Comparison of ENCODE assay signal across 8 cellular contexts in the genomic region with DNA sequence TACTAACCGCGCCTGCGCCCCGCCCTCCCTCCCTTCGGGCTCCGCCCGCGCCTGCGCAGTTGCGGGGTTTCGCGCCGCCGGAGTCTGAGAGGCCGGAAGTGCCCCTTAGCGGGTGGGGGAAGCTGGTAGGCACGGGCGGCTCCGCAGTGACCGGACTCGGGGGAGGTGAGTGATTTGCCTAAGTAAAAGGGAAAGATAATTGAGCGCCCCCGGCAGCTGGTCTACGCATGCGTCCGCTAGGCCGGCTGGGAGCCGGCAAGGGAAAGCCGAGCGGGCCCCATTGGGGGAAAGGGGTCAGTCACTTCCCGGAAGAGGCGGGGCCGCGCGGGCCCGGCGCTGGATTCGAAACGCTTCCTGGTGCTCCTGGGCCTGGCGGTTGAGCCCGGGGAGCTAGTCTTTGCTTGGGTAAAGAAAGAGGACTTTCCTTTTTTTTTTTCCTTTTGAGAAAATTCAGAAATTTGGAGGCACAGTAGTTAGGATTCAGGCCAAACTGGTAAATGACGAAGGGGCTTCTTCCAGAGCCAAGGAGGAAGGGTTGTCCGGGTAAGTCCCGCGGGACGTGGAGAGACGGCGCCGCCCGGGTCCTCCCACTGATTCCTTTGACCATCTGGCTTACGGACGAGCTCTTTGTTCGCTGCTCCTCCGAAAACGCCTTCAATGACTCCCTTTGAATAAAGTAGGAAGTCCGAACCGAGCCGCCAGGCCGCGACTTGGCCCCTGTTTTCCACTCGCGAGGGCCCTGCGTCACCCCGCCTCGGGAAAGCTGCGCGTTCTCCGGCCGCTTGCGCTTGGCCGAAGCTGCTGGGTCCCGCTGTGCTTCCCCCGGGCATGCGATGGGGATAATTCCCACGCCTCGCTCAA. TPM values are rescaled to one million over a fixed set of nuclear protein-coding genes. Genes with fewer than 3 reads are reported as not detected.
A peak's percentile ranks its signal among the peaks of the same experiment; 100 is the strongest.
DNase-seq lines count a peak whose midpoint lies in the region; ATAC-seq and TF ChIP-seq lines count a peak whose summit lies in the region.

A gene with protein sequence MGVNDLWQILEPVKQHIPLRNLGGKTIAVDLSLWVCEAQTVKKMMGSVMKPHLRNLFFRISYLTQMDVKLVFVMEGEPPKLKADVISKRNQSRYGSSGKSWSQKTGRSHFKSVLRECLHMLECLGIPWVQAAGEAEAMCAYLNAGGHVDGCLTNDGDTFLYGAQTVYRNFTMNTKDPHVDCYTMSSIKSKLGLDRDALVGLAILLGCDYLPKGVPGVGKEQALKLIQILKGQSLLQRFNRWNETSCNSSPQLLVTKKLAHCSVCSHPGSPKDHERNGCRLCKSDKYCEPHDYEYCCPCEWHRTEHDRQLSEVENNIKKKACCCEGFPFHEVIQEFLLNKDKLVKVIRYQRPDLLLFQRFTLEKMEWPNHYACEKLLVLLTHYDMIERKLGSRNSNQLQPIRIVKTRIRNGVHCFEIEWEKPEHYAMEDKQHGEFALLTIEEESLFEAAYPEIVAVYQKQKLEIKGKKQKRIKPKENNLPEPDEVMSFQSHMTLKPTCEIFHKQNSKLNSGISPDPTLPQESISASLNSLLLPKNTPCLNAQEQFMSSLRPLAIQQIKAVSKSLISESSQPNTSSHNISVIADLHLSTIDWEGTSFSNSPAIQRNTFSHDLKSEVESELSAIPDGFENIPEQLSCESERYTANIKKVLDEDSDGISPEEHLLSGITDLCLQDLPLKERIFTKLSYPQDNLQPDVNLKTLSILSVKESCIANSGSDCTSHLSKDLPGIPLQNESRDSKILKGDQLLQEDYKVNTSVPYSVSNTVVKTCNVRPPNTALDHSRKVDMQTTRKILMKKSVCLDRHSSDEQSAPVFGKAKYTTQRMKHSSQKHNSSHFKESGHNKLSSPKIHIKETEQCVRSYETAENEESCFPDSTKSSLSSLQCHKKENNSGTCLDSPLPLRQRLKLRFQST (plus strand): TSS at position 336 of the 861 bp plus-strand sequence. CDS start 5,806 bp downstream, outside the sequence.
A gene with protein sequence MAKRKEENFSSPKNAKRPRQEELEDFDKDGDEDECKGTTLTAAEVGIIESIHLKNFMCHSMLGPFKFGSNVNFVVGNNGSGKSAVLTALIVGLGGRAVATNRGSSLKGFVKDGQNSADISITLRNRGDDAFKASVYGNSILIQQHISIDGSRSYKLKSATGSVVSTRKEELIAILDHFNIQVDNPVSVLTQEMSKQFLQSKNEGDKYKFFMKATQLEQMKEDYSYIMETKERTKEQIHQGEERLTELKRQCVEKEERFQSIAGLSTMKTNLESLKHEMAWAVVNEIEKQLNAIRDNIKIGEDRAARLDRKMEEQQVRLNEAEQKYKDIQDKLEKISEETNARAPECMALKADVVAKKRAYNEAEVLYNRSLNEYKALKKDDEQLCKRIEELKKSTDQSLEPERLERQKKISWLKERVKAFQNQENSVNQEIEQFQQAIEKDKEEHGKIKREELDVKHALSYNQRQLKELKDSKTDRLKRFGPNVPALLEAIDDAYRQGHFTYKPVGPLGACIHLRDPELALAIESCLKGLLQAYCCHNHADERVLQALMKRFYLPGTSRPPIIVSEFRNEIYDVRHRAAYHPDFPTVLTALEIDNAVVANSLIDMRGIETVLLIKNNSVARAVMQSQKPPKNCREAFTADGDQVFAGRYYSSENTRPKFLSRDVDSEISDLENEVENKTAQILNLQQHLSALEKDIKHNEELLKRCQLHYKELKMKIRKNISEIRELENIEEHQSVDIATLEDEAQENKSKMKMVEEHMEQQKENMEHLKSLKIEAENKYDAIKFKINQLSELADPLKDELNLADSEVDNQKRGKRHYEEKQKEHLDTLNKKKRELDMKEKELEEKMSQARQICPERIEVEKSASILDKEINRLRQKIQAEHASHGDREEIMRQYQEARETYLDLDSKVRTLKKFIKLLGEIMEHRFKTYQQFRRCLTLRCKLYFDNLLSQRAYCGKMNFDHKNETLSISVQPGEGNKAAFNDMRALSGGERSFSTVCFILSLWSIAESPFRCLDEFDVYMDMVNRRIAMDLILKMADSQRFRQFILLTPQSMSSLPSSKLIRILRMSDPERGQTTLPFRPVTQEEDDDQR (minus strand): TSS at position 8 of the 861 bp plus-strand sequence. CDS start 7,864 bp downstream, outside the sequence.

- H3K4me2 ChIP-seq in PC-3 (ENCODE audit: low read length), result peak within 1 kb of the TSS; percentile 91

- H3K27ac ChIP-seq in PC-3 (ENCODE audit: low read length), result peak within 1 kb of the TSS; percentile 95
- H3K27ac ChIP-seq in epithelial cell of prostate, result peak within 1 kb of the TSS; percentile 95

- no peaks in the 10 kb centered on the region for H3K36me3 ChIP-seq in PC-3 (ENCODE audit: low read depth, low read length)
- no peaks in the 10 kb centered on the region for H3K36me3 ChIP-seq in mucosa of descending colon (ENCODE audit: low read depth)

- no peaks in the 10 kb centered on the region for H3F3A ChIP-seq in PC-3 (ENCODE audit: low read length, unreplicated experiment)

- DNase-seq in DMS53 (lab: John Stamatoyannopoulos, UW) (peak; percentile 96), PC-3 (peak; percentile 86), activated T-cell treated with anti-CD3 and anti-CD28 coated beads for 48 hours (ENCODE audit: low read depth) (peak; percentile 89), epithelial cell of prostate (ENCODE audit: low read depth, low spot score) (peak; percentile 31), mucosa of descending colon (peak; percentile 93 to 95 (median 94))
- DNase-seq in Jurkat, Clone E6-1 (ENCODE audit: low read depth, low spot score), result peak; percentile 88
- DNase-seq in stimulated activated CD8-positive, alpha-beta memory T cell treated with anti-CD3 and anti-CD28 coated beads, Interleukin-4, amount 100 ng/mL, for 1 hour (ENCODE audit: low read depth in 2 of 2, low spot score in 1 of 2), result peak; percentile 75 to 86

- peaks cover 89% of the 10 kb centered on the region for H3K79me2 ChIP-seq in PC-3 (ENCODE audit: low read length)

- POLR2A ChIA-PET in PC-3 (lab: Charles Lee; ENCODE audit: unreplicated experiment), result interaction anchor here (0.6 to 0.7 kb wide), 2 partner anchors 17 to 1185 kb away, joined by 5 to 9 read pairs; no protein-coding TSS in a partner anchor

- peaks cover 31% of the 10 kb centered on the region for H3K4me1 ChIP-seq in PC-3 (ENCODE audit: insufficient read depth, low read length)
- H3K4me1 ChIP-seq in mucosa of descending colon (ENCODE audit: low read depth), result peaks cover 42% of the 10 kb centered on the region

- ATAC-seq in GM21717 (IDR thresholded peaks at IDR 0.05; ENCODE audit: unreplicated experiment) (peak; percentile 80), PC-3 (peak; percentile 77), mucosa of descending colon (peak; percentile 92)

- no peaks in the 10 kb centered on the region for H3K9me2 ChIP-seq in PC-3 (replicated peaks; ENCODE audit: low read length)

- H3K9me3 ChIP-seq in PC-3 (ENCODE audit: low read length) (no peaks in the 10 kb centered on the region), mucosa of descending colon (no peaks in the 10 kb centered on the region)

- H3K4me3 ChIP-seq in Jurkat, Clone E6-1 (ENCODE audit: low read length), result peak within 1 kb of the TSS; percentile 92
- H3K4me3 ChIP-seq in PC-3 (ENCODE audit: low read length) (peak within 1 kb of the TSS; percentile 97), mucosa of descending colon (peak within 1 kb of the TSS; percentile 88)

- no peaks in the 10 kb centered on the region for H3K27me3 ChIP-seq in PC-3 (ENCODE audit: low read length)

- TF ChIP-seq CTCF in PC-3 (conservative IDR thresholded peaks at IDR 0.05; ENCODE audit: low read depth, low read length), result no peak
- no peak for TF ChIP-seq CTCF in mucosa of descending colon (IDR thresholded peaks at IDR 0.05)

- intact Hi-C loops in PC-3 (cut with micrococcal nuclease), result loop anchor here (1.0 to 2.0 kb wide), 2 partner anchors 35 to 73 kb away; no protein-coding TSS in a partner anchor
- intact Hi-C loops in mucosa of descending colon (cut with DNase I, micrococcal nuclease), result no loop called here

- peak within 1 kb of the TSS; percentile 92 for H2AFZ ChIP-seq in PC-3 (ENCODE audit: low read length)

- CTCF ChIA-PET in PC-3 (lab: Charles Lee), result interaction anchor here (0.5 kb wide), 1 partner anchor 91 kb away, joined by 3 read pairs; no protein-coding TSS in a partner anchor

- H4K20me1 ChIP-seq in PC-3 (ENCODE audit: low read length), result peaks cover 4% of the 10 kb centered on the region; the same call in 1 of the 2 replicates

- H3K9ac ChIP-seq in PC-3 (ENCODE audit: low read length), result peak within 1 kb of the TSS; percentile 96

- BruUV-seq in PC-3 (replicated peaks; lab: Mats Ljungman, UMichigan), result no TSS peak

RNA-seq across cellular contexts. Expression of the first gene that starts in this region (rescaled TPM):
- 11.1 TPM for polyA plus RNA-seq in Jurkat, Clone E6-1 (2012; ENCODE audit: insufficient read depth, insufficient read length)
- total RNA-seq in PC-3 (2014; rRNA removed), result 21.1 and 21.4 TPM in 2 replicates
- 10 to 100 TPM; 12.9 to 31.4 (median 20.1) TPM for total RNA-seq in mucosa of descending colon

RNA-seq across cellular contexts. Expression of the second gene that starts in this region (rescaled TPM):
- polyA plus RNA-seq in Jurkat, Clone E6-1 (2012; ENCODE audit: insufficient read depth, insufficient read length), result 17.5 TPM
- total RNA-seq in PC-3 (2014; rRNA removed) (14.1 and 15.6 TPM in 2 replicates), mucosa of descending colon (10 to 100 TPM; 18.1 to 24.8 (median 22.9) TPM)

Comparison
In these comparisons a context has a peak if more than half of its experiments do, and no peak if none do; other contexts are left out.
1. Peak in every context shown above with its lines: DNase-seq, ATAC-seq, H3K4me3 ChIP-seq and H3K27ac ChIP-seq.
2. DNase-seq: peak in every context shown above with its lines; median percentile 96 in DMS53; 94 in mucosa of descending colon; 89 in activated T-cell treated with anti-CD3 and anti-CD28 coated beads for 48 hours; 88 in Jurkat, Clone E6-1; 86 in PC-3; 80 in stimulated activated CD8-positive, alpha-beta memory T cell treated with anti-CD3 and anti-CD28 coated beads, Interleukin-4, amount 100 ng/mL, for 1 hour; 31 in epithelial cell of prostate.